ENCODE assay signal across 8 cellular contexts in the genomic region with DNA sequence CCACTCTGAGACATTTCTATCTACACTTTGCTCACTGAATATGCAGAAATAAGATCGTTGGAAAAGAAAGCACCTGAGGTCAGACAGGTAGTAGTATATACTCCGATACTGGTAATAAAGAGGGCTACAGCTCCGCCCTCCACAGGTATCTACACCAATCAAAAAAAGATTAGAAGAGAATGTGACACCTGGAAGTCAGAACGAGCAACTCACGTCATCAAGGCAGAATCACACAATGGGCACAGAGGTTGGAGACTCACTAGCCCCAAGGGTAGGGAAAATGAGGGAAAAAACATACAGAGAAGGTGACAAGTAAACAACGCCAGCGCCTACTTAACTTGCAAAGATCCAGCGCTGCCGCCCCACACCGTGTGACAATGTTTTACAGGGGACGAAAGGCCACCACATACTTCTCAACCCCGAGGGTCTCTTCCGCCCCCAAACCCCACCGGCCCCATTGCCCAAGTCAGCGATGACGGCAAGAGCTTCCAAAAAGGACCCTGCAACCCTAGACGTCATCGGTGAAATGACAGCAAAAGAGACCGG. TPM values are rescaled to one million over a fixed set of nuclear protein-coding genes. Genes with fewer than 3 reads are reported as not detected.
DNase-seq lines count a peak whose midpoint lies in the region; ATAC-seq and TF ChIP-seq lines count a peak whose summit lies in the region.

No MANE protein-coding gene starts in this region.

- DNase-seq in DMS 273 (lab: John Stamatoyannopoulos, UW; ENCODE audit: unreplicated experiment) (peak; percentile 70), HT-29 (ENCODE audit: low spot score) (peak; percentile 75), PC-3 (peak; percentile 62), astrocyte of the spinal cord (ENCODE audit: low read depth, low spot score) (peak; percentile 46), iPS DF 4.7 (ENCODE audit: extremely low read depth, low spot score) (peak; percentile 49), hepatic stellate cell (ENCODE audit: low spot score) (no peak)

- peak overlapping the region; percentile 93 for H2AFZ ChIP-seq in PC-3 (ENCODE audit: low read length)

- CTCF ChIA-PET in PC-3 (lab: Charles Lee): interaction anchor here (0.5 to 0.6 kb wide), 4 partner anchors 11 to 61 kb away, joined by 3 to 10 read pairs (median 4); no protein-coding TSS in a partner anchor

- TF ChIP-seq CTCF in PC-3 (conservative IDR thresholded peaks at IDR 0.05; ENCODE audit: low read depth, low read length) (no peak), astrocyte of the spinal cord (IDR thresholded peaks at IDR 0.05; ENCODE audit: low read depth, low read length) (no peak)

- H3K4me2 ChIP-seq in PC-3 (ENCODE audit: low read length): peak overlapping the region; percentile 87

- in situ Hi-C loops in astrocyte of the spinal cord (cut with HindIII; ENCODE audit: low sequenced_read_pairs): no loop called here

- H3K9me3 ChIP-seq in PC-3 (ENCODE audit: low read length): no peaks in the 10 kb centered on the region

- no peaks in the 10 kb centered on the region for H3K9me2 ChIP-seq in PC-3 (replicated peaks; ENCODE audit: low read length)

- H4K20me1 ChIP-seq in PC-3 (ENCODE audit: low read length): no peaks in the 10 kb centered on the region

- H3K27me3 ChIP-seq in PC-3 (ENCODE audit: low read length) (no peaks in the 10 kb centered on the region), rectal smooth muscle tissue (ENCODE audit: control insufficient read depth, insufficient read depth, low read length) (no peaks in the 10 kb centered on the region)

- H3K79me2 ChIP-seq in PC-3 (ENCODE audit: low read length): no peaks in the 10 kb centered on the region

- peak overlapping the region; percentile 61 for H3K27ac ChIP-seq in PC-3 (ENCODE audit: low read length)
- H3K27ac ChIP-seq in rectal smooth muscle tissue (ENCODE audit: low read depth, low read length): peak overlapping the region; percentile 92

- TSS peak; percentile 55 for BruUV-seq in PC-3 (replicated peaks; lab: Mats Ljungman, UMichigan)

- H3K9ac ChIP-seq in PC-3 (ENCODE audit: low read length) (peak overlapping the region; percentile 79), rectal smooth muscle tissue (ENCODE audit: low read length) (peak overlapping the region; percentile 92)

- peaks cover 3% of the 10 kb centered on the region; the same call in 1 of the 2 replicates for H3K4me1 ChIP-seq in PC-3 (ENCODE audit: insufficient read depth, low read length)
- H3K4me1 ChIP-seq in rectal smooth muscle tissue (ENCODE audit: control insufficient read depth, insufficient read depth, low read length): no peaks in the 10 kb centered on the region

- H3F3A ChIP-seq in PC-3 (ENCODE audit: low read length, unreplicated experiment): no peaks in the 10 kb centered on the region

- H3K36me3 ChIP-seq in PC-3 (ENCODE audit: low read depth, low read length) (no peaks in the 10 kb centered on the region), rectal smooth muscle tissue (ENCODE audit: control insufficient read depth, insufficient read depth, low read length) (no peaks in the 10 kb centered on the region)

- ATAC-seq in GM19438 (IDR thresholded peaks at IDR 0.05; ENCODE audit: low read depth, unreplicated experiment) (peak; percentile 25), PC-3 (peak; percentile 58)

- intact Hi-C loops in PC-3 (cut with micrococcal nuclease): loop anchor here (1.0 to 5.0 kb wide), 2 partner anchors 21 to 64 kb away; no protein-coding TSS in a partner anchor

- POLR2A ChIA-PET in PC-3 (lab: Charles Lee; ENCODE audit: unreplicated experiment): no interaction called here

- H3K4me3 ChIP-seq in PC-3 (ENCODE audit: low read length) (peak overlapping the region; percentile 81), astrocyte of the spinal cord (ENCODE audit: low read depth, low read length) (peak overlapping the region; percentile 63), rectal smooth muscle tissue (ENCODE audit: low read length) (peak overlapping the region; percentile 73)

RNA-seq across cellular contexts. Expression of a gene that starts 0.7 kb away (rescaled TPM):
- 6.7 and 7.5 TPM in 2 replicates for total RNA-seq in HT-29 (2014; rRNA removed; shearing (Covaris generic))
- 5.4 and 5.6 TPM in 2 replicates for total RNA-seq in PC-3 (2014; rRNA removed)
